12 cellular contexts compared by ENCODE assay signal in the genomic region with DNA sequence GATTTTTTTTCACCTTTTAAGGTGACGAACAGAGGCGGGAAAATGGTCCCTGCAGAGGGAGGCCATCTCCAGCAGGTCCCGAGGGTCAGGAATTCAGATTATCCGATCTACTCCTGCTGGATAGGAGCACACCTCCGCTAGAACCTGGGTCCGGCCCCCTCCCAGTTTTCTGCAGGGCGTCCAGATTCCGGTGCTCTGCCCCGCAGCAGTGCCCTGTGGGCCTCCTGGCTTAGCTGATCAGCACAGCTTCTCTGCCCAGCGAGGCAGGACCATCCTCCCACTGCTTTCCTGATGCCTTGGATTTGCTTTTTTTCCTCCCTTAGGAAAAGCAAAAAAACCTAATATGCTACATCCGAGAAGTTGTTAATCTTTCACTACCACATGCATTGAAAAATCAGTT. TPM values are rescaled to one million over a fixed set of nuclear protein-coding genes. Genes with fewer than 3 reads are reported as not detected.
DNase-seq lines count a peak whose midpoint lies in the region; ATAC-seq, FAIRE-seq and TF ChIP-seq lines count a peak whose summit lies in the region.
"Had no signal": no experiment of that assay in that cellular context is flagged by ENCODE, and none has a peak within 500 bp of the region (broad histone marks: within the 10 kb centered on the region; RNA-seq: fewer than 3 reads in every experiment).

No MANE protein-coding gene starts in this region.

- no peak for TF ChIP-seq EP300 in HepG2 (IDR thresholded peaks at IDR 0.05; ENCODE audit: low read depth in 2 of 2, low read length in 2 of 2)
- no peak for TF ChIP-seq EP300 in HepG2 (CRISPR knock-in tag; IDR thresholded peaks at IDR 0.05; ENCODE audit: borderline replicate concordance)

- H3K9me3 ChIP-seq in HepG2 (ENCODE audit: low read length): no peaks in the 10 kb centered on the region
- H3K9me3 ChIP-seq in right lobe of liver: no peaks in the 10 kb centered on the region
- no peaks in the 10 kb centered on the region for H3K9me3 ChIP-seq in vagina
- H3K9me3 ChIP-seq: pancreas had no signal

- WGBS in HepG2 (ENCODE audit: low lambda C conversion rate): 43% methylated on average over 3 of the region's 11 CpGs
- 52% methylated on average over 7 of the region's 11 CpGs for WGBS in right lobe of liver (ENCODE audit: insufficient coverage, low coverage, low lambda C conversion rate, missing lambda C conversion rate)

- H3K4me3 ChIP-seq in HepG2 (replicated peaks in 1 of 3; ENCODE audit: insufficient read depth in 1 of 3, low read depth in 2 of 3, low read length in 3 of 3) (peak overlapping the region; percentile 58 to 74 (median 73); a peak in 5 of 6 replicates), right lobe of liver (no peak overlapping the region), vagina (peak overlapping the region; percentile 27 to 63)

- ATAC-seq in HepG2: no peak
- no peak for ATAC-seq in right lobe of liver
- ATAC-seq in HG03460 (IDR thresholded peaks at IDR 0.05; ENCODE audit: unreplicated experiment): no peak
- no peak for ATAC-seq in GM21528 (IDR thresholded peaks at IDR 0.05; ENCODE audit: low FRiP score, unreplicated experiment)
- ATAC-seq: pancreas had no signal

- in situ Hi-C loops in HepG2 (cut with HindIII; ENCODE audit: extremely low pct_ligation_motif_present, low pct_unique_long_range_greater_than_20kb): no loop called here

- H3K27ac Mint-ChIP-seq in activated T-helper 2 cell treated with anti-CD3 and anti-CD28 coated beads, Interferon-gamma antibody, Interleukin-2, Interleukin-4, amounts not matched to agents 10 μg/mL and 5 μg/mL and 100 μg/mL, durations not matched to agents 14 hours and 24 hours and 36 hours: no peak overlapping the region

- H3K4me1 ChIP-seq in HepG2 (ENCODE audit: insufficient read depth, low read length) (peaks cover 53% of the 10 kb centered on the region), right lobe of liver (peaks cover 0 to 30% (median 6%) of the 10 kb centered on the region in 4 donors), vagina (peaks cover 44% of the 10 kb centered on the region)

- H3K4me3 Mint-ChIP-seq in activated T-helper 2 cell treated with anti-CD3 and anti-CD28 coated beads, Interferon-gamma antibody, Interleukin-2, Interleukin-4, amounts not matched to agents 10 μg/mL and 5 μg/mL and 100 μg/mL, durations not matched to agents 14 hours and 24 hours and 36 hours (ENCODE audit: low read depth): peak overlapping the region; percentile 81

- TF ChIP-seq POLR2A in HepG2 (IDR thresholded peaks at IDR 0.05; ENCODE audit: insufficient read depth in 1 of 2, low read depth in 2 of 2, low read length in 2 of 2) (no peak), right lobe of liver (IDR thresholded peaks at IDR 0.05) (no peak), vagina (IDR thresholded peaks at IDR 0.05) (no peak)

- TF ChIP-seq RAD21 in HepG2 (CRISPR knock-in tag; IDR thresholded peaks at IDR 0.05): no peak

- H3K79me2 ChIP-seq in HepG2 (ENCODE audit: insufficient read depth, low read length): peaks cover 54% of the 10 kb centered on the region

- POLR2A ChIA-PET in HepG2 (lab: Yijun Ruan, JAX): no interaction called here

- H3K27me3 Mint-ChIP-seq in activated T-helper 2 cell treated with anti-CD3 and anti-CD28 coated beads, Interferon-gamma antibody, Interleukin-2, Interleukin-4, amounts not matched to agents 10 μg/mL and 5 μg/mL and 100 μg/mL, durations not matched to agents 14 hours and 24 hours and 36 hours (ENCODE audit: low read depth): no peaks in the 10 kb centered on the region

- DNase-seq in HepG2 (ENCODE audit: low spot score): no peak
- DNase-seq in right lobe of liver: no peak
- DNase-seq in activated T-helper 2 cell treated with anti-CD3 and anti-CD28 coated beads, Interferon-gamma antibody, Interleukin-2, Interleukin-4, amounts not matched to agents 10 μg/mL and 5 μg/mL and 100 μg/mL, durations not matched to agents 14 hours and 24 hours and 36 hours (ENCODE audit: low spot score): no peak
- peak; percentile 62 for DNase-seq in left kidney (ENCODE audit: low read depth, low spot score)
- DNase-seq in vagina (ENCODE audit: extremely low spot score in 2 of 2): no peak
- DNase-seq in NCI-H226: no peak
- DNase-seq: NCI-H82, pancreas had no signal

- H3K36me3 ChIP-seq in HepG2 (replicated peaks in 1 of 2; ENCODE audit: control insufficient read depth in 1 of 2, insufficient read depth in 2 of 2, low read length in 2 of 2): no peaks in the 10 kb centered on the region
- no peaks in the 10 kb centered on the region for H3K36me3 ChIP-seq in right lobe of liver
- H3K36me3 ChIP-seq in vagina: no peaks in the 10 kb centered on the region
- H3K36me3 ChIP-seq: pancreas had no signal

- no peak for FAIRE-seq in HepG2 (lab: Jason Lieb, UNC)
- FAIRE-seq: endometrium, pancreas had no signal

- no TSS peak for BruUV-seq in HepG2 (replicated peaks; lab: Mats Ljungman, UMichigan)

- H3K4me2 ChIP-seq in HepG2 (ENCODE audit: low read depth, low read length): peak overlapping the region; percentile 76

- H4K20me1 ChIP-seq in HepG2 (ENCODE audit: insufficient read depth, low read length): peaks cover 16% of the 10 kb centered on the region; the same call in 1 of the 2 replicates

- H3K27ac ChIP-seq in HepG2 (ENCODE audit: extremely low read length, insufficient read depth, low read length) (no peak overlapping the region), right lobe of liver (no peak overlapping the region), vagina (no peak overlapping the region)
- H3K27ac ChIP-seq: pancreas had no signal

- no peaks in the 10 kb centered on the region for H3K9me3 Mint-ChIP-seq in activated T-helper 2 cell treated with anti-CD3 and anti-CD28 coated beads, Interferon-gamma antibody, Interleukin-2, Interleukin-4, amounts not matched to agents 10 μg/mL and 5 μg/mL and 100 μg/mL, durations not matched to agents 14 hours and 24 hours and 36 hours
- H3K9me3 Mint-ChIP-seq: T-helper 1 cell treated with Interleukin-12 subunit alpha and Interleukin-12 subunit beta and Interleukin-4 antibody, amounts not matched to agents 30 μg/mL and 1 μg/mL, for 36 hours had no signal

- TF ChIP-seq CTCF in HepG2 (CRISPR knock-in tag; IDR thresholded peaks at IDR 0.05): no peak
- TF ChIP-seq CTCF in right lobe of liver (IDR thresholded peaks at IDR 0.05): no peak
- TF ChIP-seq CTCF in vagina (IDR thresholded peaks at IDR 0.05): no peak

- intact Hi-C loops in HepG2 (cut with micrococcal nuclease; ENCODE audit: unreplicated experiment) (loop anchor here (10.0 kb wide), 2 partner anchors 98 to 148 kb away; no protein-coding TSS in a partner anchor), right lobe of liver (cut with DNase I) (loop anchor here (10.0 kb wide), 1 partner anchor 122 kb away; no protein-coding TSS in a partner anchor), vagina (cut with DNase I) (no loop called here)
- intact Hi-C loops in activated T-helper 2 cell treated with anti-CD3 and anti-CD28 coated beads, Interferon-gamma antibody, Interleukin-2, Interleukin-4, amounts not matched to agents 10 μg/mL and 5 μg/mL and 100 μg/mL, durations not matched to agents 14 hours and 24 hours and 36 hours (cut with micrococcal nuclease): loop anchor here (10.0 kb wide), 4 partner anchors 68 to 492 kb away; no protein-coding TSS in a partner anchor

- H3K4me1 Mint-ChIP-seq in activated T-helper 2 cell treated with anti-CD3 and anti-CD28 coated beads, Interferon-gamma antibody, Interleukin-2, Interleukin-4, amounts not matched to agents 10 μg/mL and 5 μg/mL and 100 μg/mL, durations not matched to agents 14 hours and 24 hours and 36 hours (ENCODE audit: low read depth): peaks cover 26% of the 10 kb centered on the region

- CTCF ChIA-PET in HepG2 (lab: Yijun Ruan, JAX; ENCODE audit: low intra/inter-chr PET ratio, low total read pairs): no interaction called here

- H3K27me3 ChIP-seq in HepG2 (ENCODE audit: control insufficient read depth in 1 of 2, insufficient read depth in 2 of 2, low read length in 2 of 2) (no peaks in the 10 kb centered on the region), right lobe of liver (no peaks in the 10 kb centered on the region), vagina (no peaks in the 10 kb centered on the region)

- peaks cover 41% of the 10 kb centered on the region for H3K36me3 Mint-ChIP-seq in activated T-helper 2 cell treated with anti-CD3 and anti-CD28 coated beads, Interferon-gamma antibody, Interleukin-2, Interleukin-4, amounts not matched to agents 10 μg/mL and 5 μg/mL and 100 μg/mL, durations not matched to agents 14 hours and 24 hours and 36 hours (ENCODE audit: low read depth)

- 0 out of 2 replicates have a peak overlapping the region, but pooled peaks have one; percentile 39 for H3K9ac ChIP-seq in HepG2 (ENCODE audit: insufficient read depth, low read depth, low read length)

- no peak overlapping the region for H2AFZ ChIP-seq in HepG2 (ENCODE audit: low read length)

TF ChIP-seq in HepG2, 621 proteins besides CTCF, POLR2A, EP300 and RAD21 (continues in another document):
- TF ChIP-seq ZNF761 (CRISPR knock-in tag; conservative IDR thresholded peaks at IDR 0.05): no peak

RNA-seq across cellular contexts. Expression of gene TBL1X, which starts 2.3 kb away (rescaled TPM):
- total RNA-seq in HepG2 (2016; rRNA removed; fragmentation: Illumina TruSeq; extraction: Trizol) (17.6 and 23.9 TPM in 2 replicates), right lobe of liver (10 to 100 TPM; 18.0 to 40.7 (median 20.8) TPM), vagina (41.3 TPM)
- 5.6 and 7.1 TPM in 2 replicates for total RNA-seq in HepG2 (2016; cell fraction: cytosol; rRNA removed; fragmentation: Illumina TruSeq; extraction: Trizol; ENCODE audit: low read depth)
- total RNA-seq in HepG2 (2016; cell fraction: insoluble cytoplasmic fraction; rRNA removed; fragmentation: Illumina TruSeq; extraction: Trizol): 17.3 and 22.5 TPM in 2 replicates
- total RNA-seq in HepG2 (2016; cell fraction: membrane; rRNA removed; fragmentation: Illumina TruSeq; extraction: Trizol): 20.1 and 26.9 TPM in 2 replicates
- total RNA-seq in HepG2 (2016; cell fraction: nucleus; rRNA removed; fragmentation: Illumina TruSeq; extraction: Trizol): 17.2 and 18.5 TPM in 2 replicates
- 14.4 and 19.9 TPM in 2 replicates for polyA plus RNA-seq in HepG2 (2011; rRNA removed)
- 18.3 and 19.7 TPM in 2 replicates for polyA plus RNA-seq in HepG2 (2011; cell fraction: cytosol; rRNA removed)
- polyA plus RNA-seq in HepG2 (2011; cell fraction: nucleus; rRNA removed): 19.7 and 23.1 TPM in 2 replicates
- 23.6 and 23.7 TPM in 2 replicates for polyA plus RNA-seq in HepG2 (2012)
- 4.4 and 5.1 TPM in 2 replicates for polyA plus RNA-seq in HepG2 (2016; cell fraction: cytosol; fragmentation: Illumina TruSeq; extraction: Trizol; ENCODE audit: low read depth)
- polyA plus RNA-seq in HepG2 (2016; cell fraction: insoluble cytoplasmic fraction; fragmentation: Illumina TruSeq; extraction: Trizol; ENCODE audit: low read depth): 20.8 and 26.3 TPM in 2 replicates
- 15.3 and 16.7 TPM in 2 replicates for polyA plus RNA-seq in HepG2 (2016; cell fraction: membrane; fragmentation: Illumina TruSeq; extraction: Trizol; ENCODE audit: low read depth)
- 20.1 and 21.0 TPM in 2 replicates for polyA plus RNA-seq in HepG2 (2016; cell fraction: nucleus; fragmentation: Illumina TruSeq; extraction: Trizol; ENCODE audit: insufficient read depth, low read depth)
- polyA minus RNA-seq in HepG2 (2011; rRNA and poly(A)+ RNA removed; ENCODE audit: low replicate concordance): 88.3 and 148 TPM in 2 replicates
- polyA minus RNA-seq in HepG2 (2011; cell fraction: cytosol; rRNA and poly(A)+ RNA removed): 24.9 and 29.0 TPM in 2 replicates
- 61.7 and 70.2 TPM in 2 replicates for polyA minus RNA-seq in HepG2 (2011; cell fraction: nucleus; rRNA and poly(A)+ RNA removed)
- total RNA-seq in activated T-helper 2 cell treated with anti-CD3 and anti-CD28 coated beads, Interferon-gamma antibody, Interleukin-2, Interleukin-4, amounts not matched to agents 10 μg/mL and 5 μg/mL and 100 μg/mL, durations not matched to agents 14 hours and 24 hours and 36 hours: 49.0 and 53.2 TPM in 2 replicates

Comparison
In these comparisons a context has a peak if more than half of its experiments do, and no peak if none do; other contexts are left out.
1. H3K4me3 ChIP-seq: peak in HepG2 (3 of 3) and vagina (2 of 2); none in right lobe of liver (0 of 3).